7 cellular contexts compared by ENCODE assay signal in genomic region chr6:154352898-154353585, GRCh38. TPM values are rescaled to one million over a fixed set of nuclear protein-coding genes. Genes with fewer than 3 reads are reported as not detected.
DNase-seq lines count a peak whose midpoint lies in the region; ATAC-seq and TF ChIP-seq lines count a peak whose summit lies in the region.

No MANE protein-coding gene starts in this region.

- H3K4me2 ChIP-seq in trophoblast cell (ENCODE audit: low read length) = no peak overlapping the region

- H4K91ac ChIP-seq in trophoblast cell (ENCODE audit: low read depth, low read length) = no peak overlapping the region

- H3K27me3 ChIP-seq in trophoblast cell (ENCODE audit: insufficient read depth, low read length) = no peaks in the 10 kb centered on the region

- WGBS in lower leg skin, 2 donors = 89 to 91% methylated on average over 15 of the region's 15 CpGs
- no CpG with 5 or more reads among the region's 15 CpGs for WGBS in trophoblast cell (ENCODE audit: extremely low coverage, insufficient coverage, insufficient read length)

- no peak for TF ChIP-seq CTCF in lower leg skin (IDR thresholded peaks at IDR 0.05)

- H3K14ac ChIP-seq in trophoblast cell (ENCODE audit: low read length) = no peak overlapping the region

- ATAC-seq in GM18870 (IDR thresholded peaks at IDR 0.05; ENCODE audit: unreplicated experiment) = peak; percentile 68
- ATAC-seq in GM21619 (IDR thresholded peaks at IDR 0.05; ENCODE audit: unreplicated experiment) = peak; percentile 64
- peak; percentile 67 for ATAC-seq in HG03565 (IDR thresholded peaks at IDR 0.05; ENCODE audit: unreplicated experiment)

- H2AK5ac ChIP-seq in trophoblast cell (ENCODE audit: low read length) = no peak overlapping the region

- no peak for TF ChIP-seq POLR2A in lower leg skin (IDR thresholded peaks at IDR 0.05)

- H3K18ac ChIP-seq in trophoblast cell (ENCODE audit: low read length) = no peak overlapping the region

- no peaks in the 10 kb centered on the region for H3K36me3 ChIP-seq in trophoblast cell (ENCODE audit: control insufficient read depth in 1 of 2, insufficient read depth in 2 of 2, low read length in 2 of 2)

- H3K23ac ChIP-seq in trophoblast cell (ENCODE audit: low read length) = no peak overlapping the region

- intact Hi-C loops in lower leg skin (cut with DNase I; ENCODE audit: low total_unique reads) = no loop called here

- no peak overlapping the region for H2BK5ac ChIP-seq in trophoblast cell (ENCODE audit: low read depth, low read length, poor library complexity)

- peaks cover 1% of the 10 kb centered on the region for H3K9me3 ChIP-seq in trophoblast cell (ENCODE audit: insufficient read depth, low read depth, low read length)

- no peak overlapping the region for H4K8ac ChIP-seq in trophoblast cell (ENCODE audit: low read depth, low read length)

- no peak overlapping the region for H3K9ac ChIP-seq in trophoblast cell (ENCODE audit: low read length)

- no peak overlapping the region for H4K12ac ChIP-seq in trophoblast cell (ENCODE audit: low read depth, low read length)

- H2BK120ac ChIP-seq in trophoblast cell (ENCODE audit: insufficient read depth, low read length, poor library complexity) = no peak overlapping the region

- H3K4ac ChIP-seq in trophoblast cell (ENCODE audit: low read depth, low read length) = no peak overlapping the region

- H3K79me1 ChIP-seq in trophoblast cell (ENCODE audit: low read length) = no peaks in the 10 kb centered on the region

- no peak overlapping the region for H3K4me3 ChIP-seq in lower leg skin (ENCODE audit: low read depth, poor library complexity, severe bottlenecking)
- no peak overlapping the region for H3K4me3 ChIP-seq in trophoblast cell (ENCODE audit: low read depth, low read length)

- no peaks in the 10 kb centered on the region for H3K79me2 ChIP-seq in trophoblast cell (ENCODE audit: control insufficient read depth, insufficient read depth, low read length, poor library complexity)

- H3K4me1 ChIP-seq in trophoblast cell (ENCODE audit: control insufficient read depth in 1 of 2, insufficient read depth in 2 of 2, low read length in 2 of 2) = no peaks in the 10 kb centered on the region

- no peak overlapping the region for H2AFZ ChIP-seq in trophoblast cell (ENCODE audit: insufficient read depth, low read length, poor library complexity)

- peak; percentile 21 to 36 for DNase-seq in stimulated activated CD4-positive, alpha-beta T cell treated with anti-CD3 and anti-CD28 coated beads, Interleukin-2, amount 100 ng/mL, for 48 hours
- no peak for DNase-seq in lower leg skin (ENCODE audit: low spot score in 2 of 2)
- no peak for DNase-seq in trophoblast cell
- no peak for DNase-seq in iPS-NIHi11 (ENCODE audit: low spot score)

- H3K27ac ChIP-seq in trophoblast cell (ENCODE audit: low read depth, low read length) = no peak overlapping the region

- H2BK12ac ChIP-seq in trophoblast cell (ENCODE audit: low read length) = no peak overlapping the region

RNA-seq across cellular contexts. Expression of gene IPCEF1, which starts 3.6 kb away (rescaled TPM):
- total RNA-seq in lower leg skin = 1 to 10 TPM in 2 of 4 donors, under 1 TPM in 2; 0.67 to 1.7 (median 0.97) TPM
- 0.03 and 0.07 TPM in 2 replicates for polyA plus RNA-seq in trophoblast cell (2013)

Comparison
In these comparisons a context has a peak if more than half of its experiments do, and no peak if none do; other contexts are left out.
1. DNase-seq: peak in stimulated activated CD4-positive, alpha-beta T cell treated with anti-CD3 and anti-CD28 coated beads, Interleukin-2, amount 100 ng/mL, for 48 hours (2 of 2); none in lower leg skin (0 of 2), trophoblast cell (0 of 2) and iPS-NIHi11 (single experiment).
2. Peak in every context shown above with its lines, with median percentiles within 50 percentile points of each other: ATAC-seq.